In the genomic region with DNA sequence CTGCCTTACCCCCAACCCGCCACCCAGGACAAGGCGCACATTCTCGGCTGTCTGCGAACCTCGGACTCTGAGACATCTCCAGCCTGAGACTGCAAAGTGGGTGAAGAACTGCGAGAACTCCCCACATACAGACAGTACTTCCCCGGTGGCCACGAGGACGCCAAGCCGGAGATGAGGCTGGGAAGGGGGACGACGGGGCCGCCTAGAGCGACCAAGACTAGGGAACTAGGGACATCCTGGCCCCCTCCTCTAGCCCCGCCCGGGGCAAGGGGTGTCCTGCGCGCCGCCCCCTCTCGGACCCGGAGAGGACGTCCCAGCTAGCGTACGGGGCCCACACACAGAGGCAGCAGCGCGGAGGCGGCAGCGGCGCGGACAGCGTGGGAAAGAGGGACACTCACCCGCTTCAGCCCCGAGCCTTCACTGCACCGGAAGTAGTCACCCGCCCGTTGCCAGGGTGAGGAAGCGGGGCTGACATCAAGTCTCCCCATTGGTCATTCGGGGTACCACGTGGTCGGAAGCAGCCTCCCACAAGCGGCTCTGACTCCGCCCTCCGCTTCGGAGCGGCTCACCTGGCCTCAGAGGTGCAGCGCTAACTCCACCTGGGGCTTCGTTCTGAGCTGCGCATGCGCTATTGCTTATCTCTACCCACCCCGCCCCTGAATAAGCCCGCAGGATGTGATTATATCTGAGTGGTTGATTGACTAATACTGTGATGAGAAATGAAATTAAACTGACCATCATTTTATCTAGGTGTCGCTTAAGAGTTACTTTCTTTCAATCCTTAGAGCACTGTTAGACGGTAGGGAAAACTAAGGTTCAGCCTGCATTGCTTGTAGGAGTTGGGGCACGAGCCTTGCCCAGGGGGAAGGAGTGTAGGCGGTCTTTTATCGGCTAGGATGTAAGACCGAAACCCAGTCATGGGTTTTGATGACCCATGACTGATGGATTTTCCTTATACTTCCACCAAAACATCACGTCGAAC, we compare ENCODE assay signal across 1 cellular context.
TF ChIP-seq lines count a peak whose summit lies in the region.

A gene with protein sequence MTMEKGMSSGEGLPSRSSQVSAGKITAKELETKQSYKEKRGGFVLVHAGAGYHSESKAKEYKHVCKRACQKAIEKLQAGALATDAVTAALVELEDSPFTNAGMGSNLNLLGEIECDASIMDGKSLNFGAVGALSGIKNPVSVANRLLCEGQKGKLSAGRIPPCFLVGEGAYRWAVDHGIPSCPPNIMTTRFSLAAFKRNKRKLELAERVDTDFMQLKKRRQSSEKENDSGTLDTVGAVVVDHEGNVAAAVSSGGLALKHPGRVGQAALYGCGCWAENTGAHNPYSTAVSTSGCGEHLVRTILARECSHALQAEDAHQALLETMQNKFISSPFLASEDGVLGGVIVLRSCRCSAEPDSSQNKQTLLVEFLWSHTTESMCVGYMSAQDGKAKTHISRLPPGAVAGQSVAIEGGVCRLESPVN (minus strand): TSS at position 437 of the 982 bp plus-strand sequence. CDS start 8,854 bp downstream, outside the sequence.

TF ChIP-seq in HepG2, 621 proteins besides CTCF, POLR2A, EP300 and RAD21 (continued from another document and continues in another):
- peak; percentile 83; the same call in 1 of the 2 replicates for TF ChIP-seq THAP9 (CRISPR knock-in tag; IDR thresholded peaks at IDR 0.05; ENCODE audit: borderline replicate concordance)
- no peak for TF ChIP-seq STAT6 (CRISPR knock-in tag; IDR thresholded peaks at IDR 0.05; ENCODE audit: borderline replicate concordance)
- TF ChIP-seq NRL (CRISPR knock-in tag; IDR thresholded peaks at IDR 0.05; ENCODE audit: borderline replicate concordance): peak; percentile 98
- no peak for TF ChIP-seq SOX13 (IDR thresholded peaks at IDR 0.05)
- 0 out of 4 replicates have a peak, but pooled peaks of 1 of the 2 experiments have one; percentile 16 for TF ChIP-seq SOX13 (CRISPR knock-in tag; conservative IDR thresholded peaks at IDR 0.05 in 1 of 2, IDR thresholded peaks at IDR 0.05 in 1 of 2)
- TF ChIP-seq NR2F1 (CRISPR knock-in tag; IDR thresholded peaks at IDR 0.05): no peak
- no peak for TF ChIP-seq FLYWCH1 (CRISPR knock-in tag; IDR thresholded peaks at IDR 0.05)
- TF ChIP-seq PRDM10 (CRISPR knock-in tag; IDR thresholded peaks at IDR 0.05; ENCODE audit: low read depth): peak; percentile 86
- no peak for TF ChIP-seq MZF1 (CRISPR knock-in tag; IDR thresholded peaks at IDR 0.05; ENCODE audit: borderline replicate concordance)
- TF ChIP-seq ZNF432 (CRISPR knock-in tag; IDR thresholded peaks at IDR 0.05; ENCODE audit: borderline replicate concordance): no peak
- no peak for TF ChIP-seq SP140L (CRISPR knock-in tag; IDR thresholded peaks at IDR 0.05; ENCODE audit: borderline replicate concordance)
- TF ChIP-seq RNF2 (conservative IDR thresholded peaks at IDR 0.05; ENCODE audit: low read depth): no peak
- TF ChIP-seq ETV6 (CRISPR knock-in tag; conservative IDR thresholded peaks at IDR 0.05): peak; percentile 64; the same call in 1 of the 2 replicates
- TF ChIP-seq, protein P1, sequence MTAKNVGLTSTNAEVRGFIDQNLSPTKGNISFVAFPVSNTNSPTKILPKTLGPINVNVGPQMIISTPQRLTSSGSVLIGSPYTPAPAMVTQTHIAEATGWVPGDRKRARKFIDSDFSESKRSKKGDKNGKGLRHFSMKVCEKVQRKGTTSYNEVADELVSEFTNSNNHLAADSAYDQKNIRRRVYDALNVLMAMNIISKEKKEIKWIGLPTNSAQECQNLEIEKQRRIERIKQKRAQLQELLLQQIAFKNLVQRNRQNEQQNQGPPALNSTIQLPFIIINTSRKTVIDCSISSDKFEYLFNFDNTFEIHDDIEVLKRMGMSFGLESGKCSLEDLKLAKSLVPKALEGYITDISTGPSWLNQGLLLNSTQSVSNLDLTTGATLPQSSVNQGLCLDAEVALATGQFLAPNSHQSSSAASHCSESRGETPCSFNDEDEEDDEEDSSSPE (CRISPR knock-in tag; IDR thresholded peaks at IDR 0.05): 0 out of 2 replicates have a peak, but pooled peaks have one; percentile 67
- TF ChIP-seq ZNF431 (CRISPR knock-in tag; IDR thresholded peaks at IDR 0.05; ENCODE audit: borderline replicate concordance, low read depth): no peak
- 0 out of 2 replicates have a peak, but pooled peaks have one; percentile 41 for TF ChIP-seq ZNF563 (CRISPR knock-in tag; IDR thresholded peaks at IDR 0.05)
- TF ChIP-seq, protein P2, sequence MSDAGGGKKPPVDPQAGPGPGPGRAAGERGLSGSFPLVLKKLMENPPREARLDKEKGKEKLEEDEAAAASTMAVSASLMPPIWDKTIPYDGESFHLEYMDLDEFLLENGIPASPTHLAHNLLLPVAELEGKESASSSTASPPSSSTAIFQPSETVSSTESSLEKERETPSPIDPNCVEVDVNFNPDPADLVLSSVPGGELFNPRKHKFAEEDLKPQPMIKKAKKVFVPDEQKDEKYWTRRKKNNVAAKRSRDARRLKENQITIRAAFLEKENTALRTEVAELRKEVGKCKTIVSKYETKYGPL (CRISPR knock-in tag; IDR thresholded peaks at IDR 0.05): no peak
- TF ChIP-seq YY1 (IDR thresholded peaks at IDR 0.05; ENCODE audit: insufficient read depth, insufficient replicate concordance, low read depth, low read length): peak; percentile 48
- TF ChIP-seq ZNF33A (CRISPR knock-in tag; IDR thresholded peaks at IDR 0.05; ENCODE audit: borderline replicate concordance): no peak
- no peak for TF ChIP-seq ZBTB49 (CRISPR knock-in tag; IDR thresholded peaks at IDR 0.05; ENCODE audit: borderline replicate concordance)
- TF ChIP-seq MLLT10 (CRISPR knock-in tag; IDR thresholded peaks at IDR 0.05): no peak
- no peak for TF ChIP-seq ZNF577 (CRISPR knock-in tag; IDR thresholded peaks at IDR 0.05; ENCODE audit: borderline replicate concordance, low read depth)
- peak; percentile 91; the same call in 1 of the 2 replicates for TF ChIP-seq KAT7 (CRISPR knock-in tag; IDR thresholded peaks at IDR 0.05; ENCODE audit: borderline replicate concordance)
- TF ChIP-seq, protein P3, sequence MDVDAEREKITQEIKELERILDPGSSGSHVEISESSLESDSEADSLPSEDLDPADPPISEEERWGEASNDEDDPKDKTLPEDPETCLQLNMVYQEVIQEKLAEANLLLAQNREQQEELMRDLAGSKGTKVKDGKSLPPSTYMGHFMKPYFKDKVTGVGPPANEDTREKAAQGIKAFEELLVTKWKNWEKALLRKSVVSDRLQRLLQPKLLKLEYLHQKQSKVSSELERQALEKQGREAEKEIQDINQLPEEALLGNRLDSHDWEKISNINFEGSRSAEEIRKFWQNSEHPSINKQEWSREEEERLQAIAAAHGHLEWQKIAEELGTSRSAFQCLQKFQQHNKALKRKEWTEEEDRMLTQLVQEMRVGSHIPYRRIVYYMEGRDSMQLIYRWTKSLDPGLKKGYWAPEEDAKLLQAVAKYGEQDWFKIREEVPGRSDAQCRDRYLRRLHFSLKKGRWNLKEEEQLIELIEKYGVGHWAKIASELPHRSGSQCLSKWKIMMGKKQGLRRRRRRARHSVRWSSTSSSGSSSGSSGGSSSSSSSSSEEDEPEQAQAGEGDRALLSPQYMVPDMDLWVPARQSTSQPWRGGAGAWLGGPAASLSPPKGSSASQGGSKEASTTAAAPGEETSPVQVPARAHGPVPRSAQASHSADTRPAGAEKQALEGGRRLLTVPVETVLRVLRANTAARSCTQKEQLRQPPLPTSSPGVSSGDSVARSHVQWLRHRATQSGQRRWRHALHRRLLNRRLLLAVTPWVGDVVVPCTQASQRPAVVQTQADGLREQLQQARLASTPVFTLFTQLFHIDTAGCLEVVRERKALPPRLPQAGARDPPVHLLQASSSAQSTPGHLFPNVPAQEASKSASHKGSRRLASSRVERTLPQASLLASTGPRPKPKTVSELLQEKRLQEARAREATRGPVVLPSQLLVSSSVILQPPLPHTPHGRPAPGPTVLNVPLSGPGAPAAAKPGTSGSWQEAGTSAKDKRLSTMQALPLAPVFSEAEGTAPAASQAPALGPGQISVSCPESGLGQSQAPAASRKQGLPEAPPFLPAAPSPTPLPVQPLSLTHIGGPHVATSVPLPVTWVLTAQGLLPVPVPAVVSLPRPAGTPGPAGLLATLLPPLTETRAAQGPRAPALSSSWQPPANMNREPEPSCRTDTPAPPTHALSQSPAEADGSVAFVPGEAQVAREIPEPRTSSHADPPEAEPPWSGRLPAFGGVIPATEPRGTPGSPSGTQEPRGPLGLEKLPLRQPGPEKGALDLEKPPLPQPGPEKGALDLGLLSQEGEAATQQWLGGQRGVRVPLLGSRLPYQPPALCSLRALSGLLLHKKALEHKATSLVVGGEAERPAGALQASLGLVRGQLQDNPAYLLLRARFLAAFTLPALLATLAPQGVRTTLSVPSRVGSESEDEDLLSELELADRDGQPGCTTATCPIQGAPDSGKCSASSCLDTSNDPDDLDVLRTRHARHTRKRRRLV (CRISPR knock-in tag; IDR thresholded peaks at IDR 0.05): no peak
- no peak for TF ChIP-seq ZNF672 (CRISPR knock-in tag; IDR thresholded peaks at IDR 0.05)
- TF ChIP-seq GABPB1 (CRISPR knock-in tag; IDR thresholded peaks at IDR 0.05): peak; percentile 99
